Comparison of ENCODE assay signal across 19 cellular contexts in genomic region chr21:26112127-26112742, GRCh38. TPM values are rescaled to one million over a fixed set of nuclear protein-coding genes. Genes with fewer than 3 reads are reported as not detected.
A peak's percentile ranks its signal among the peaks of the same experiment; 100 is the strongest.
DNase-seq lines count a peak whose midpoint lies in the region; ATAC-seq, FAIRE-seq and TF ChIP-seq lines count a peak whose summit lies in the region.
"Had no signal": no experiment of that assay in that cellular context is flagged by ENCODE, and none has a peak within 500 bp of the region (broad histone marks: within the 10 kb centered on the region; RNA-seq: fewer than 3 reads in every experiment).

No MANE protein-coding gene starts in this region.

- H3K27me3 Mint-ChIP-seq in brain: no peaks in the 10 kb centered on the region
- H3K27me3 Mint-ChIP-seq: activated CD8-positive, alpha-beta memory T cell treated with anti-CD3 and anti-CD28 coated beads, Interleukin-2, amount 10 ng/mL, durations not matched to agents 7 days and 5 days; T-helper 17 cell had no signal

- peaks cover 0 to 2% of the 10 kb centered on the region in 2 donors for H3K36me3 ChIP-seq in kidney (ENCODE audit: control insufficient read depth in 1 of 2, insufficient read depth in 2 of 2, low read length in 2 of 2)

- peaks cover 0 to 2% (median 0%) of the 10 kb centered on the region in 5 experiments for H3K9me3 Mint-ChIP-seq in brain
- H3K9me3 Mint-ChIP-seq: mesothelial cell of epicardium, neural crest cell had no signal

- peaks cover 67% of the 10 kb centered on the region for H3K4me1 Mint-ChIP-seq in brain
- H3K4me1 Mint-ChIP-seq: activated CD8-positive, alpha-beta memory T cell treated with anti-CD3 and anti-CD28 coated beads, Interleukin-2, amount 10 ng/mL, durations not matched to agents 7 days and 5 days had no signal

- intact Hi-C loops in Right ventricle myocardium superior (cut with DNase I) (loop anchor here (10.0 kb wide), 1 partner anchor 47 kb away; no protein-coding TSS in a partner anchor), Right ventricle myocardium inferior (cut with DNase I) (no loop called here), left ventricle myocardium superior (cut with micrococcal nuclease) (no loop called here), kidney (cut with DNase I) (no loop called here)

- ATAC-seq in Right ventricle myocardium superior (ENCODE audit: poor library complexity) (peak; percentile 50), Right ventricle myocardium inferior (no peak), left ventricle myocardium superior (peak; percentile 57)
- ATAC-seq: activated CD4-positive, CD25-positive, alpha-beta regulatory T cell treated with anti-CD3 and anti-CD28 coated beads, Interleukin-2, amount 50 U/mL, for 24 hours; activated CD8-positive, alpha-beta memory T cell treated with anti-CD3 and anti-CD28 coated beads, Interleukin-2, amount 10 ng/mL, durations not matched to agents 7 days and 5 days; K562; T-helper 17 cell had no signal

- DNase-seq in Right ventricle myocardium superior (no peak), Right ventricle myocardium inferior (ENCODE audit: missing footprints) (no peak), left ventricle myocardium superior (no peak), kidney (no peak), GM19239 (ENCODE audit: insufficient read length, low spot score) (no peak)
- DNase-seq in effector CD8-positive, alpha-beta T cell (lab: John Stamatoyannopoulos, UW): no peak
- DNase-seq: activated CD8-positive, alpha-beta memory T cell treated with anti-CD3 and anti-CD28 coated beads, Interleukin-2, amount 10 ng/mL, durations not matched to agents 7 days and 5 days; activated gamma-delta T cell treated with Interleukin-2 at 50 U/mL for 16 hours; NCI-H2107; NCI-H524 treated with DMSO at 0.1 percent for 48 hours; stomach; T-helper 17 cell had no signal

- peaks cover 8 to 26% of the 10 kb centered on the region in 2 donors for H3K4me1 ChIP-seq in kidney (ENCODE audit: control insufficient read depth in 1 of 2, insufficient read depth in 1 of 2, low read depth in 1 of 2, low read length in 2 of 2)

- H3K27ac Mint-ChIP-seq in brain: peak overlapping the region in 3 of 5 experiments; percentile 2 to 68 (median 13)
- H3K27ac Mint-ChIP-seq: activated CD8-positive, alpha-beta memory T cell treated with anti-CD3 and anti-CD28 coated beads, Interleukin-2, amount 10 ng/mL, durations not matched to agents 7 days and 5 days; mesothelial cell of epicardium; T-helper 17 cell had no signal

- H3K27ac ChIP-seq in temporal lobe (ENCODE audit: low read depth, low read length) (peak overlapping the region; percentile 28), kidney (ENCODE audit: low read depth in 2 of 2, low read length in 2 of 2) (no peak overlapping the region)
- H3K27ac ChIP-seq: HL-60, stomach had no signal

- peaks cover 57% of the 10 kb centered on the region for H3K36me3 Mint-ChIP-seq in brain
- H3K36me3 Mint-ChIP-seq: activated CD8-positive, alpha-beta memory T cell treated with anti-CD3 and anti-CD28 coated beads, Interleukin-2, amount 10 ng/mL, durations not matched to agents 7 days and 5 days had no signal

- no peak overlapping the region for H3K4me3 Mint-ChIP-seq in brain
- H3K4me3 Mint-ChIP-seq: activated CD8-positive, alpha-beta memory T cell treated with anti-CD3 and anti-CD28 coated beads, Interleukin-2, amount 10 ng/mL, durations not matched to agents 7 days and 5 days; mesothelial cell of epicardium; neural crest cell; T-helper 17 cell had no signal

- no peaks in the 10 kb centered on the region for H3K9me3 ChIP-seq in kidney (ENCODE audit: control insufficient read depth in 1 of 2, low read length in 2 of 2)
- H3K9me3 ChIP-seq: stomach had no signal

- TF ChIP-seq CTCF in brain (conservative IDR thresholded peaks at IDR 0.05) (no peak), kidney (IDR thresholded peaks at IDR 0.05; ENCODE audit: borderline replicate concordance, extremely low read depth, insufficient read depth) (no peak)

- no peak overlapping the region for H3K9ac ChIP-seq in kidney (ENCODE audit: low read length in 2 of 2)

- no peak overlapping the region for H3K4me3 ChIP-seq in kidney (ENCODE audit: low read length in 2 of 2)
- H3K4me3 ChIP-seq: K562, stomach had no signal

- FAIRE-seq in kidney (lab: Jason Lieb, UNC) (no peak), GM19239 (lab: Jason Lieb, UNC) (no peak)
- FAIRE-seq: K562 had no signal

RNA-seq across cellular contexts. Expression of gene APP, which starts 58.3 kb away (rescaled TPM):
- total RNA-seq in Right ventricle myocardium superior: 292 TPM
- total RNA-seq in Right ventricle myocardium inferior: 321 TPM
- polyA plus RNA-seq in brain (ENCODE audit: insufficient read depth, low read depth, low replicate concordance): 1,114 TPM
- 356 TPM for total RNA-seq in left ventricle myocardium superior
- total RNA-seq in temporal lobe: 426 TPM
- total RNA-seq in kidney: 1,303 TPM
- 472 TPM for polyA plus RNA-seq in kidney (ENCODE audit: insufficient read depth, low read depth, low replicate concordance)
